ENCODE assay signal across 8 cellular contexts in genomic region chr12:6866163-6866919, GRCh38. TPM values are rescaled to one million over a fixed set of nuclear protein-coding genes. Genes with fewer than 3 reads are reported as not detected.
DNase-seq lines count a peak whose midpoint lies in the region; ATAC-seq and TF ChIP-seq lines count a peak whose summit lies in the region.

No MANE protein-coding gene starts in this region.

- peaks cover 14 to 24% (median 24%) of the 10 kb centered on the region in 3 donors for H3K4me1 Mint-ChIP-seq in IgD-negative memory B cell
- peaks cover 26 to 34% of the 10 kb centered on the region in 2 donors for H3K4me1 Mint-ChIP-seq in natural killer cell

- no peak for ATAC-seq in natural killer cell
- ATAC-seq in GM18873 (IDR thresholded peaks at IDR 0.05; ENCODE audit: low FRiP score, unreplicated experiment): no peak

- H3K27ac Mint-ChIP-seq in IgD-negative memory B cell: peak overlapping the region in 2 of 3 donors; percentile 8 to 79
- H3K27ac Mint-ChIP-seq in natural killer cell: peak overlapping the region; percentile 74 to 84

- H3K9me3 ChIP-seq in colonic mucosa: no peaks in the 10 kb centered on the region

- peaks cover 13% of the 10 kb centered on the region for H3K36me3 ChIP-seq in colonic mucosa

- peak overlapping the region; percentile 93 to 98 (median 94) for H3K4me3 Mint-ChIP-seq in IgD-negative memory B cell
- H3K4me3 Mint-ChIP-seq in natural killer cell: peak overlapping the region; percentile 95

- TF ChIP-seq CTCF in AG10803 (conservative IDR thresholded peaks at IDR 0.05; ENCODE audit: low read length): no peak
- TF ChIP-seq CTCF in colonic mucosa (IDR thresholded peaks at IDR 0.05): no peak
- TF ChIP-seq CTCF in natural killer cell (IDR thresholded peaks at IDR 0.05): no peak

- H3K27me3 Mint-ChIP-seq in IgD-negative memory B cell (no peaks in the 10 kb centered on the region), natural killer cell (ENCODE audit: low read depth in 2 of 2) (no peaks in the 10 kb centered on the region)

- H3K4me3 ChIP-seq in AG10803 (ENCODE audit: low read length) (peak overlapping the region; percentile 94), colonic mucosa (peak overlapping the region; percentile 98)

- intact Hi-C loops in colonic mucosa (cut with DNase I) (loop anchor here (5.0 kb wide), 1 partner anchor 101 kb away; no protein-coding TSS in a partner anchor), natural killer cell (cut with micrococcal nuclease) (no loop called here)

- H3K9me3 Mint-ChIP-seq in IgD-negative memory B cell: no peaks in the 10 kb centered on the region
- no peaks in the 10 kb centered on the region for H3K9me3 Mint-ChIP-seq in natural killer cell

- no peaks in the 10 kb centered on the region for H3K27me3 ChIP-seq in colonic mucosa

- no peak for DNase-seq in AG10803 (ENCODE audit: low read depth)
- DNase-seq in colonic mucosa: no peak
- DNase-seq in natural killer cell: no peak
- no peak for DNase-seq in stimulated activated naive CD4-positive, alpha-beta T cell (lab: John Stamatoyannopoulos, UW)
- DNase-seq in C1 segment of cervical spinal cord (lab: John Stamatoyannopoulos, UW): no peak
- no peak for DNase-seq in NCI-H2107 (lab: John Stamatoyannopoulos, UW)

- H3K4me1 ChIP-seq in colonic mucosa: peaks cover 19% of the 10 kb centered on the region

- H3K36me3 Mint-ChIP-seq in IgD-negative memory B cell (no peaks in the 10 kb centered on the region), natural killer cell (peaks cover under 1% of the 10 kb centered on the region)

- H3K9ac ChIP-seq in colonic mucosa (ENCODE audit: low read depth in 2 of 2, low read length in 2 of 2): peak overlapping the region; percentile 73 to 79

- H3K27ac ChIP-seq in colonic mucosa: peak overlapping the region; percentile 96

RNA-seq across cellular contexts. Expression of gene TPI1, which starts 1.0 kb away (rescaled TPM):
- polyA plus RNA-seq in IgD-negative memory B cell: 490 TPM
- 1,000 to 10,000 TPM; 1,097 to 1,106 TPM for total RNA-seq in colonic mucosa
- total RNA-seq in natural killer cell: 100 to 1,000 TPM; 167 to 196 (median 189) TPM

RNA-seq across cellular contexts. Expression of gene SPSB2, which starts 6.8 kb away (rescaled TPM):
- polyA plus RNA-seq in IgD-negative memory B cell: 10.6 TPM
- 10 to 100 TPM in 1 of 2 donors, 1 to 10 TPM in 1; 8.4 to 19.8 TPM for total RNA-seq in colonic mucosa
- 10 to 100 TPM in 1 of 3 donors, 1 to 10 TPM in 2; 8.1 to 19.1 (median 8.4) TPM for total RNA-seq in natural killer cell

RNA-seq across cellular contexts. Expression of gene USP5, which starts 14.4 kb away (rescaled TPM):
- 33.2 TPM for polyA plus RNA-seq in IgD-negative memory B cell
- total RNA-seq in colonic mucosa (100 to 1,000 TPM in 1 of 2 donors, 10 to 100 TPM in 1; 82.6 to 132 TPM), natural killer cell (10 to 100 TPM; 48.3 to 67.2 (median 57.2) TPM)

RNA-seq across cellular contexts. Expression of gene CDCA3, which starts 15.3 kb away (rescaled TPM):
- 0.60 TPM for polyA plus RNA-seq in IgD-negative memory B cell
- total RNA-seq in colonic mucosa: 10 to 100 TPM; 11.4 to 63.7 TPM
- total RNA-seq in natural killer cell: 1 to 10 TPM; 1.4 to 3.3 (median 1.4) TPM

RNA-seq across cellular contexts. Expression of gene GNB3, which starts 25.6 kb away (rescaled TPM):
- not detected for polyA plus RNA-seq in IgD-negative memory B cell
- total RNA-seq in colonic mucosa (under 1 TPM; 0.62 to 0.72 TPM), natural killer cell (not detected)

Comparison
In these comparisons a context has a peak if more than half of its experiments do, and no peak if none do; other contexts are left out.
1. RNA of gene TPI1, which starts 1.0 kb away (total RNA-seq): 1,097 to 1,106 TPM in colonic mucosa; 167 to 196 TPM in natural killer cell; every median in the first group is over 4 times any median in the second.